27 cellular contexts compared by ENCODE assay signal in the genomic region with DNA sequence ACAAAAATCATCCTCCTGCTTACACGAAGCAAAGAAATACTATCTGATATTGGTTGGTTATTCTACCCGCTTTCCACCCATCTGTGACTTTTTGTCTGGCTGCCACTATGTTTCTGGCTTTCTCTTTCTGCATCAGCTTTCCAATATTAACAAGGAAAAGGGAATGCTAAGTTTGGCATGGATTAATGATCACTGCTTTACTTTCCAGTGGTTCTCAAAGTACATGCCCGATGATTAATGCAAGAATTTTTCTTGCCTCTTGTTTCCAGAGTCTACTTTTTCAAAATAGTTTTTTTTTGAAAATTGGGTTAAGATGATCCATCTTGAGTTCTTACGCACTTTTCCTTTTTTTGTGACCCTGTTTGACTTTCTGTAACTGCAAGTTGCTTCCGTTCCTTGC. TPM values are rescaled to one million over a fixed set of nuclear protein-coding genes. Genes with fewer than 3 reads are reported as not detected.
DNase-seq lines count a peak whose midpoint lies in the region; ATAC-seq, FAIRE-seq and TF ChIP-seq lines count a peak whose summit lies in the region.
"Had no signal": no experiment of that assay in that cellular context is flagged by ENCODE, and none has a peak within 500 bp of the region (broad histone marks: within the 10 kb centered on the region; RNA-seq: fewer than 3 reads in every experiment).

No MANE protein-coding gene starts in this region.

- no peaks in the 10 kb centered on the region for H3K4me1 Mint-ChIP-seq in CD4-positive, alpha-beta memory T cell

- BruUV-seq in HepG2 (replicated peaks; lab: Mats Ljungman, UMichigan): no TSS peak

- intact Hi-C loops in HepG2 (cut with micrococcal nuclease; ENCODE audit: unreplicated experiment): no loop called here
- intact Hi-C loops in right lobe of liver (cut with DNase I): no loop called here
- intact Hi-C loops in sigmoid colon (cut with DNase I): no loop called here
- intact Hi-C loops in CD4-positive, alpha-beta memory T cell (cut with micrococcal nuclease): no loop called here

- H2BK5ac ChIP-seq in trophoblast cell (ENCODE audit: low read depth, low read length, poor library complexity): no peak overlapping the region

- no peaks in the 10 kb centered on the region for H3K27me3 Mint-ChIP-seq in CD4-positive, alpha-beta memory T cell
- H3K27me3 Mint-ChIP-seq: activated CD8-positive, alpha-beta memory T cell treated with anti-CD3 and anti-CD28 coated beads, Interleukin-2, amount 10 ng/mL, durations not matched to agents 7 days and 5 days; naive thymus-derived CD8-positive, alpha-beta T cell had no signal

- H3K4me2 ChIP-seq in HepG2 (ENCODE audit: low read depth, low read length) (no peak overlapping the region), trophoblast cell (ENCODE audit: low read length) (no peak overlapping the region)

- no peak overlapping the region for H2AK5ac ChIP-seq in trophoblast cell (ENCODE audit: low read length)

- no peak for DNase-seq in HepG2 (ENCODE audit: low spot score)
- DNase-seq in right lobe of liver: no peak
- peak; percentile 88 for DNase-seq in fibroblast of gingiva (ENCODE audit: low read depth)
- DNase-seq in sigmoid colon: no peak
- DNase-seq in trophoblast cell: no peak
- no peak for DNase-seq in GM10248 (ENCODE audit: extremely low spot score)
- DNase-seq in central memory CD4-positive, alpha-beta T cell: no peak
- no peak for DNase-seq in CD4-positive, alpha-beta memory T cell
- DNase-seq: activated CD8-positive, alpha-beta memory T cell treated with anti-CD3 and anti-CD28 coated beads, Interleukin-2, amount 10 ng/mL, durations not matched to agents 7 days and 5 days; activated naive CD4-positive, alpha-beta T cell treated with Interleukin-2 at 50 U/mL for 16 hours; activated T-cell treated with anti-CD3 and anti-CD28 coated beads, Interleukin-2, amount 50 U/mL, for 72 hours; BE2C; colonic mucosa; effector memory CD8-positive, alpha-beta T cell; erythroblast; GOT3; left ventricle myocardium superior; naive thymus-derived CD8-positive, alpha-beta T cell; NCI-H1105; NCI-H187 treated with DMSO at 0.1 percent for 48 hours; NCI-H69; retina; Right ventricle myocardium superior; spleen had no signal

- H3K14ac ChIP-seq in trophoblast cell (ENCODE audit: low read length): no peak overlapping the region

- H3K79me2 ChIP-seq in HepG2 (ENCODE audit: insufficient read depth, low read length) (no peaks in the 10 kb centered on the region), trophoblast cell (ENCODE audit: control insufficient read depth, insufficient read depth, low read length, poor library complexity) (no peaks in the 10 kb centered on the region)

- H3K4me1 ChIP-seq in HepG2 (ENCODE audit: insufficient read depth, low read length): no peaks in the 10 kb centered on the region
- no peaks in the 10 kb centered on the region for H3K4me1 ChIP-seq in right lobe of liver
- H3K4me1 ChIP-seq in sigmoid colon: peaks cover 0 to 19% (median 12%) of the 10 kb centered on the region in 4 donors
- no peaks in the 10 kb centered on the region for H3K4me1 ChIP-seq in trophoblast cell (ENCODE audit: control insufficient read depth in 1 of 2, insufficient read depth in 2 of 2, low read length in 2 of 2)
- no peaks in the 10 kb centered on the region for H3K4me1 ChIP-seq in CD4-positive, alpha-beta memory T cell (ENCODE audit: insufficient read depth, low read length)
- H3K4me1 ChIP-seq: BE2C, colonic mucosa, vagina had no signal

- H3K27me3 ChIP-seq in HepG2 (ENCODE audit: control insufficient read depth in 1 of 2, insufficient read depth in 2 of 2, low read length in 2 of 2) (no peaks in the 10 kb centered on the region), right lobe of liver (no peaks in the 10 kb centered on the region), sigmoid colon (no peaks in the 10 kb centered on the region), trophoblast cell (ENCODE audit: insufficient read depth, low read length) (no peaks in the 10 kb centered on the region)
- H3K27me3 ChIP-seq in CD4-positive, alpha-beta memory T cell (ENCODE audit: insufficient read depth, low read length): no peaks in the 10 kb centered on the region
- H3K27me3 ChIP-seq: BE2C, colonic mucosa, spleen, vagina had no signal

- H3K4me3 ChIP-seq in HepG2 (replicated peaks in 1 of 3; ENCODE audit: insufficient read depth in 1 of 3, low read depth in 2 of 3, low read length in 3 of 3) (no peak overlapping the region), right lobe of liver (no peak overlapping the region), sigmoid colon (peak overlapping the region in 2 of 4 donors; percentile 15 to 17), trophoblast cell (ENCODE audit: low read depth, low read length) (no peak overlapping the region)
- no peak overlapping the region for H3K4me3 ChIP-seq in CD4-positive, alpha-beta memory T cell (ENCODE audit: low read length in 2 of 2)
- H3K4me3 ChIP-seq: colonic mucosa, spleen, vagina had no signal

- H3K36me3 Mint-ChIP-seq in CD4-positive, alpha-beta memory T cell: no peaks in the 10 kb centered on the region
- H3K36me3 Mint-ChIP-seq: activated CD8-positive, alpha-beta memory T cell treated with anti-CD3 and anti-CD28 coated beads, Interleukin-2, amount 10 ng/mL, durations not matched to agents 7 days and 5 days had no signal

- no peak overlapping the region for H2BK120ac ChIP-seq in trophoblast cell (ENCODE audit: insufficient read depth, low read length, poor library complexity)

- no peaks in the 10 kb centered on the region for H3K9me3 Mint-ChIP-seq in CD4-positive, alpha-beta memory T cell
- H3K9me3 Mint-ChIP-seq: activated T-cell treated with anti-CD3 and anti-CD28 coated beads, Interleukin-2, amount 50 U/mL, for 72 hours; effector memory CD8-positive, alpha-beta T cell; T-helper 2 cell treated with Interferon-gamma antibody and Interleukin-4, amounts not matched to agents 5 μg/mL and 100 μg/mL, for 36 hours had no signal

- TF ChIP-seq CTCF in HepG2 (CRISPR knock-in tag; IDR thresholded peaks at IDR 0.05) (no peak), right lobe of liver (IDR thresholded peaks at IDR 0.05) (no peak), sigmoid colon (IDR thresholded peaks at IDR 0.05) (no peak), GM10248 (IDR thresholded peaks at IDR 0.05; ENCODE audit: control extremely low read depth, extremely low read depth, low read depth, missing control alignments) (no peak)

- CTCF ChIA-PET in HepG2 (lab: Yijun Ruan, JAX; ENCODE audit: low intra/inter-chr PET ratio, low total read pairs) (no interaction called here), GM10248 (lab: Yijun Ruan, JAX) (no interaction called here)
- CTCF ChIA-PET in CD4-positive, alpha-beta memory T cell (lab: Charles Lee; ENCODE audit: partially characterized antibody): no interaction called here

- H4K91ac ChIP-seq in trophoblast cell (ENCODE audit: low read depth, low read length): no peak overlapping the region

- H2AFZ ChIP-seq in HepG2 (ENCODE audit: low read length) (no peak overlapping the region), trophoblast cell (ENCODE audit: insufficient read depth, low read length, poor library complexity) (no peak overlapping the region)

- no peaks in the 10 kb centered on the region for H4K20me1 ChIP-seq in HepG2 (ENCODE audit: insufficient read depth, low read length)

- TF ChIP-seq RAD21 in HepG2 (CRISPR knock-in tag; IDR thresholded peaks at IDR 0.05): no peak

- POLR2A ChIA-PET in HepG2 (lab: Yijun Ruan, JAX): no interaction called here
- POLR2A ChIA-PET in GM10248 (lab: Yijun Ruan, JAX): no interaction called here
- POLR2A ChIA-PET in CD4-positive, alpha-beta memory T cell (lab: Charles Lee; ENCODE audit: partially characterized antibody): no interaction called here

- in situ Hi-C loops in HepG2 (cut with HindIII; ENCODE audit: extremely low pct_ligation_motif_present, low pct_unique_long_range_greater_than_20kb): no loop called here

- H4K8ac ChIP-seq in trophoblast cell (ENCODE audit: low read depth, low read length): no peak overlapping the region

- H3K23ac ChIP-seq in trophoblast cell (ENCODE audit: low read length): no peak overlapping the region

- TF ChIP-seq EP300 in HepG2 (IDR thresholded peaks at IDR 0.05; ENCODE audit: low read depth in 2 of 2, low read length in 2 of 2): no peak
- TF ChIP-seq EP300 in HepG2 (CRISPR knock-in tag; IDR thresholded peaks at IDR 0.05; ENCODE audit: borderline replicate concordance): no peak
- TF ChIP-seq EP300 in sigmoid colon (IDR thresholded peaks at IDR 0.05): no peak

- FAIRE-seq in HepG2 (lab: Jason Lieb, UNC): peak; percentile 18
- FAIRE-seq: bronchial epithelial cell had no signal

- 69% methylated on average over 5 of the region's 5 CpGs for WGBS in HepG2 (ENCODE audit: low lambda C conversion rate)
- WGBS in right lobe of liver (ENCODE audit: insufficient coverage, low coverage, low lambda C conversion rate, missing lambda C conversion rate): 79% methylated on average over 5 of the region's 5 CpGs
- WGBS in sigmoid colon, 2 donors: 82 to 86% methylated on average over 5 of the region's 5 CpGs
- WGBS in trophoblast cell (ENCODE audit: extremely low coverage, insufficient coverage, insufficient read length): no CpG with 5 or more reads among the region's 5 CpGs

- H3K4me3 Mint-ChIP-seq in CD4-positive, alpha-beta memory T cell: no peak overlapping the region
- H3K4me3 Mint-ChIP-seq: activated CD8-positive, alpha-beta memory T cell treated with anti-CD3 and anti-CD28 coated beads, Interleukin-2, amount 10 ng/mL, durations not matched to agents 7 days and 5 days; activated T-cell treated with anti-CD3 and anti-CD28 coated beads, Interleukin-2, amount 50 U/mL, for 72 hours; effector memory CD8-positive, alpha-beta T cell; naive thymus-derived CD8-positive, alpha-beta T cell; T-helper 2 cell treated with Interferon-gamma antibody and Interleukin-4, amounts not matched to agents 5 μg/mL and 100 μg/mL, for 36 hours had no signal

- H2BK12ac ChIP-seq in trophoblast cell (ENCODE audit: low read length): no peak overlapping the region

- H3K36me3 ChIP-seq in HepG2 (replicated peaks in 1 of 2; ENCODE audit: control insufficient read depth in 1 of 2, insufficient read depth in 2 of 2, low read length in 2 of 2) (no peaks in the 10 kb centered on the region), right lobe of liver (no peaks in the 10 kb centered on the region), sigmoid colon (no peaks in the 10 kb centered on the region), trophoblast cell (ENCODE audit: control insufficient read depth in 1 of 2, insufficient read depth in 2 of 2, low read length in 2 of 2) (no peaks in the 10 kb centered on the region)
- H3K36me3 ChIP-seq in CD4-positive, alpha-beta memory T cell (ENCODE audit: insufficient read depth, low read length): no peaks in the 10 kb centered on the region
- H3K36me3 ChIP-seq: BE2C, colonic mucosa, vagina had no signal

- H3K18ac ChIP-seq in trophoblast cell (ENCODE audit: low read length): no peak overlapping the region

- H3K9ac ChIP-seq in HepG2 (ENCODE audit: insufficient read depth, low read depth, low read length) (no peak overlapping the region), trophoblast cell (ENCODE audit: low read length) (no peak overlapping the region)

- no peak overlapping the region for H3K27ac Mint-ChIP-seq in CD4-positive, alpha-beta memory T cell
- H3K27ac Mint-ChIP-seq: activated CD8-positive, alpha-beta memory T cell treated with anti-CD3 and anti-CD28 coated beads, Interleukin-2, amount 10 ng/mL, durations not matched to agents 7 days and 5 days; activated T-cell treated with anti-CD3 and anti-CD28 coated beads, Interleukin-2, amount 50 U/mL, for 72 hours; effector memory CD8-positive, alpha-beta T cell; naive thymus-derived CD8-positive, alpha-beta T cell; T-helper 2 cell treated with Interferon-gamma antibody and Interleukin-4, amounts not matched to agents 5 μg/mL and 100 μg/mL, for 36 hours had no signal

- TF ChIP-seq POLR2A in HepG2 (IDR thresholded peaks at IDR 0.05; ENCODE audit: insufficient read depth in 1 of 2, low read depth in 2 of 2, low read length in 2 of 2) (no peak), right lobe of liver (IDR thresholded peaks at IDR 0.05) (no peak), sigmoid colon (IDR thresholded peaks at IDR 0.05) (no peak)

- H3K79me1 ChIP-seq in trophoblast cell (ENCODE audit: low read length): no peaks in the 10 kb centered on the region

- H3K9me3 ChIP-seq in HepG2 (ENCODE audit: low read length) (no peaks in the 10 kb centered on the region), right lobe of liver (no peaks in the 10 kb centered on the region), sigmoid colon (no peaks in the 10 kb centered on the region), trophoblast cell (ENCODE audit: insufficient read depth, low read depth, low read length) (no peaks in the 10 kb centered on the region)
- no peaks in the 10 kb centered on the region for H3K9me3 ChIP-seq in CD4-positive, alpha-beta memory T cell (ENCODE audit: control insufficient read depth in 1 of 2, low read length in 2 of 2)
- H3K9me3 ChIP-seq: BE2C, colonic mucosa, spleen, vagina had no signal

- H3K27ac ChIP-seq in HepG2 (ENCODE audit: extremely low read length, insufficient read depth, low read length): no peak overlapping the region
- H3K27ac ChIP-seq in right lobe of liver: no peak overlapping the region
- peak overlapping the region in 3 of 4 donors; percentile 23 to 64 (median 55) for H3K27ac ChIP-seq in sigmoid colon
- no peak overlapping the region for H3K27ac ChIP-seq in trophoblast cell (ENCODE audit: low read depth, low read length)
- no peak overlapping the region for H3K27ac ChIP-seq in CD4-positive, alpha-beta memory T cell (ENCODE audit: low read depth, low read length)
- H3K27ac ChIP-seq: colonic mucosa, vagina had no signal

- ATAC-seq in HepG2 (no peak), right lobe of liver (no peak)
- ATAC-seq: activated CD8-positive, alpha-beta memory T cell treated with anti-CD3 and anti-CD28 coated beads, Interleukin-2, amount 10 ng/mL, durations not matched to agents 7 days and 5 days; activated T-cell treated with anti-CD3 and anti-CD28 coated beads, Interleukin-2, amount 50 U/mL, for 72 hours; effector memory CD8-positive, alpha-beta T cell; left ventricle myocardium superior; naive thymus-derived CD8-positive, alpha-beta T cell had no signal

- no peak overlapping the region for H4K12ac ChIP-seq in trophoblast cell (ENCODE audit: low read depth, low read length)

- H3K4ac ChIP-seq in trophoblast cell (ENCODE audit: low read depth, low read length): no peak overlapping the region

RNA-seq across cellular contexts. Expression of a gene that starts 57.0 kb away (rescaled TPM):
- total RNA-seq in HepG2 (2016; rRNA removed; fragmentation: Illumina TruSeq; extraction: Trizol): 4.3 and 5.3 TPM in 2 replicates
- total RNA-seq in HepG2 (2016; cell fraction: cytosol; rRNA removed; fragmentation: Illumina TruSeq; extraction: Trizol; ENCODE audit: low read depth): 0.35 and 0.81 TPM in 2 replicates
- 3.7 and 6.0 TPM in 2 replicates for total RNA-seq in HepG2 (2016; cell fraction: insoluble cytoplasmic fraction; rRNA removed; fragmentation: Illumina TruSeq; extraction: Trizol)
- 1.9 and 2.1 TPM in 2 replicates for total RNA-seq in HepG2 (2016; cell fraction: membrane; rRNA removed; fragmentation: Illumina TruSeq; extraction: Trizol)
- 2.6 and 3.2 TPM in 2 replicates for total RNA-seq in HepG2 (2016; cell fraction: nucleus; rRNA removed; fragmentation: Illumina TruSeq; extraction: Trizol)
- 1.2 and 1.8 TPM in 2 replicates for polyA plus RNA-seq in HepG2 (2011; rRNA removed)
- polyA plus RNA-seq in HepG2 (2011; cell fraction: cytosol; rRNA removed): 0.90 and 1.1 TPM in 2 replicates
- polyA plus RNA-seq in HepG2 (2011; cell fraction: nucleus; rRNA removed): 0.80 and 1.1 TPM in 2 replicates
- polyA plus RNA-seq in HepG2 (2012): 0.76 and 1.7 TPM in 2 replicates
- polyA plus RNA-seq in HepG2 (2016; cell fraction: cytosol; fragmentation: Illumina TruSeq; extraction: Trizol; ENCODE audit: low read depth): 0.14 and 0.21 TPM in 2 replicates
- polyA plus RNA-seq in HepG2 (2016; cell fraction: insoluble cytoplasmic fraction; fragmentation: Illumina TruSeq; extraction: Trizol; ENCODE audit: low read depth): 3.6 and 3.8 TPM in 2 replicates
- 0.64 TPM in 2 replicates for polyA plus RNA-seq in HepG2 (2016; cell fraction: membrane; fragmentation: Illumina TruSeq; extraction: Trizol; ENCODE audit: low read depth)
- polyA plus RNA-seq in HepG2 (2016; cell fraction: nucleus; fragmentation: Illumina TruSeq; extraction: Trizol; ENCODE audit: insufficient read depth, low read depth): 2.2 and 2.6 TPM in 2 replicates
- 4.0 and 5.3 TPM in 2 replicates for polyA minus RNA-seq in HepG2 (2011; rRNA and poly(A)+ RNA removed; ENCODE audit: low replicate concordance)
- 2.8 and 3.2 TPM in 2 replicates for polyA minus RNA-seq in HepG2 (2011; cell fraction: cytosol; rRNA and poly(A)+ RNA removed)
- polyA minus RNA-seq in HepG2 (2011; cell fraction: nucleus; rRNA and poly(A)+ RNA removed): 2.1 and 3.5 TPM in 2 replicates
- total RNA-seq in right lobe of liver: 10 to 100 TPM in 3 of 6 experiments, 1 to 10 TPM in 3; 7.6 to 19.1 (median 10.2) TPM
- total RNA-seq in sigmoid colon: 10 to 100 TPM in 1 of 4 donors, 1 to 10 TPM in 3; 4.6 to 14.8 (median 8.5) TPM
- polyA plus RNA-seq in sigmoid colon: 1 to 10 TPM; 1.2 to 4.3 (median 1.8) TPM
- polyA plus RNA-seq in trophoblast cell (2013): 1.2 TPM in 2 replicates
- total RNA-seq in CD4-positive, alpha-beta memory T cell: 1 to 10 TPM; 3.2 to 5.8 TPM
- polyA plus RNA-seq in CD4-positive, alpha-beta memory T cell: 1 to 10 TPM in 1 of 2 donors, under 1 TPM in 1; 0.93 to 3.1 TPM

Comparison
In these comparisons a context has a peak if more than half of its experiments do, and no peak if none do; other contexts are left out.
1. H3K27ac ChIP-seq: peak in sigmoid colon (3 of 4); none in HepG2 (single experiment), right lobe of liver (0 of 3), trophoblast cell (single experiment) and CD4-positive, alpha-beta memory T cell (single experiment).